In genomic region chr6:77633993-77634392, GRCh38 we compare ENCODE assay signal across 20 cellular contexts. TPM values are rescaled to one million over a fixed set of nuclear protein-coding genes. Genes with fewer than 3 reads are reported as not detected.
"Had no signal": no experiment of that assay in that cellular context is flagged by ENCODE, and none has a peak within 500 bp of the region (broad histone marks: within the 10 kb centered on the region; RNA-seq: fewer than 3 reads in every experiment).

No MANE protein-coding gene starts in this region.

- DNase-seq: activated CD4-positive, alpha-beta T cell treated with anti-CD3 and anti-CD28 coated beads, Interleukin-2, amount 10 ng/mL, durations not matched to agents 7 days and 5 days; activated CD4-positive, CD25-positive, alpha-beta regulatory T cell; activated naive CD4-positive, alpha-beta T cell treated with Interleukin-2 at 50 U/mL for 16 hours; caudate nucleus; colonic mucosa; kidney glomerular epithelial cell; occipital lobe; small intestine; stimulated activated naive CD8-positive, alpha-beta T cell treated with anti-CD3 and anti-CD28 coated beads, Interleukin-15, Interleukin-2, amounts not matched to agents 100 U/mL and 50 U/mL, for 24 hours; SW 1271 had no signal

- H3K9me3 Mint-ChIP-seq: activated T-helper 1 cell treated with anti-CD3 and anti-CD28 coated beads, Interleukin-12 subunit alpha, Interleukin-12 subunit beta, Interleukin-2, Interleukin-4 antibody, amounts not matched to agents 30 ng/mL and 10 ng/mL and 1 ng/mL, durations not matched to agents 14 hours and 24 hours and 36 hours; nephron; type B pancreatic cell had no signal

- H3K9me3 ChIP-seq: ascending aorta, colonic mucosa, right atrium auricular region, suprapubic skin had no signal

- H3K27ac Mint-ChIP-seq: activated CD4-positive, alpha-beta T cell treated with anti-CD3 and anti-CD28 coated beads, Interleukin-2, amount 10 ng/mL, durations not matched to agents 7 days and 5 days; activated T-helper 1 cell treated with anti-CD3 and anti-CD28 coated beads, Interleukin-12 subunit alpha, Interleukin-12 subunit beta, Interleukin-2, Interleukin-4 antibody, amounts not matched to agents 30 ng/mL and 10 ng/mL and 1 ng/mL, durations not matched to agents 14 hours and 24 hours and 36 hours; nephron; type B pancreatic cell had no signal

- H3K36me3 ChIP-seq: ascending aorta, colonic mucosa, right atrium auricular region, suprapubic skin had no signal

- H3K4me1 ChIP-seq: ascending aorta, colonic mucosa, right atrium auricular region, suprapubic skin had no signal

- H3K4me1 Mint-ChIP-seq: activated CD4-positive, alpha-beta T cell treated with anti-CD3 and anti-CD28 coated beads, Interleukin-2, amount 10 ng/mL, durations not matched to agents 7 days and 5 days; nephron had no signal

- ATAC-seq: stimulated activated naive CD8-positive, alpha-beta T cell treated with anti-CD3 and anti-CD28 coated beads, Interleukin-15, Interleukin-2, amounts not matched to agents 100 U/mL and 50 U/mL, for 24 hours had no signal

- H3K4me3 Mint-ChIP-seq: activated CD4-positive, alpha-beta T cell treated with anti-CD3 and anti-CD28 coated beads, Interleukin-2, amount 10 ng/mL, durations not matched to agents 7 days and 5 days; activated T-helper 1 cell treated with anti-CD3 and anti-CD28 coated beads, Interleukin-12 subunit alpha, Interleukin-12 subunit beta, Interleukin-2, Interleukin-4 antibody, amounts not matched to agents 30 ng/mL and 10 ng/mL and 1 ng/mL, durations not matched to agents 14 hours and 24 hours and 36 hours; nephron; type B pancreatic cell had no signal

- H3K4me3 ChIP-seq: ascending aorta, colonic mucosa, right atrium auricular region, suprapubic skin had no signal

- H3K36me3 Mint-ChIP-seq: type B pancreatic cell had no signal

- H3K27me3 ChIP-seq: ascending aorta, colonic mucosa, right atrium auricular region, suprapubic skin had no signal

- H3K27ac ChIP-seq: ascending aorta, colonic mucosa, right atrium auricular region, suprapubic skin had no signal

- H3K27me3 Mint-ChIP-seq: activated CD4-positive, alpha-beta T cell treated with anti-CD3 and anti-CD28 coated beads, Interleukin-2, amount 10 ng/mL, durations not matched to agents 7 days and 5 days; type B pancreatic cell had no signal

RNA-seq across cellular contexts. Expression of gene MEI4, which starts 18.8 kb away (rescaled TPM):
- total RNA-seq: activated CD4-positive, alpha-beta T cell treated with anti-CD3 and anti-CD28 coated beads, Interleukin-2, amount 10 ng/mL, durations not matched to agents 7 days and 5 days; activated CD8-positive, alpha-beta memory T cell treated with anti-CD3 and anti-CD28 coated beads for 36 hours; activated T-helper 1 cell treated with anti-CD3 and anti-CD28 coated beads, Interleukin-12 subunit alpha, Interleukin-12 subunit beta, Interleukin-2, Interleukin-4 antibody, amounts not matched to agents 30 ng/mL and 10 ng/mL and 1 ng/mL, durations not matched to agents 14 hours and 24 hours and 36 hours; ascending aorta; colonic mucosa; mesenteric fat pad; T-helper 2 cell treated with Interferon-gamma antibody and Interleukin-4, amounts not matched to agents 100 ng/mL and 5 ng/mL, for 36 hours had no signal
- polyA plus RNA-seq: esophagus had no signal
